Comparison of ENCODE assay signal across 10 cellular contexts in genomic region chr1:169326644-169327316, GRCh38. TPM values are rescaled to one million over a fixed set of nuclear protein-coding genes. Genes with fewer than 3 reads are reported as not detected.
DNase-seq lines count a peak whose midpoint lies in the region; ATAC-seq, FAIRE-seq and TF ChIP-seq lines count a peak whose summit lies in the region.
"Had no signal": no experiment of that assay in that cellular context is flagged by ENCODE, and none has a peak within 500 bp of the region (broad histone marks: within the 10 kb centered on the region; RNA-seq: fewer than 3 reads in every experiment).

No MANE protein-coding gene starts in this region.

- H3K4me2 ChIP-seq in mesendoderm (ENCODE audit: low read length), result no peak overlapping the region

- H3K4ac ChIP-seq in mesendoderm (ENCODE audit: low read depth, low read length), result no peak overlapping the region

- H3K27ac Mint-ChIP-seq in effector memory CD8-positive, alpha-beta T cell, result no peak overlapping the region

- no peaks in the 10 kb centered on the region for H3K4me1 ChIP-seq in mesendoderm (ENCODE audit: control insufficient read depth, low read depth, low read length)

- H3K9me3 Mint-ChIP-seq in effector memory CD8-positive, alpha-beta T cell, result peaks cover 3 to 5% of the 10 kb centered on the region in 2 donors

- no peaks in the 10 kb centered on the region for H3K79me2 ChIP-seq in mesendoderm (ENCODE audit: control insufficient read depth, insufficient read depth, low read length)

- no peaks in the 10 kb centered on the region for H3K27me3 ChIP-seq in mesendoderm (ENCODE audit: insufficient read depth, low read length, poor library complexity)

- no peak overlapping the region for H3K9ac ChIP-seq in mesendoderm (ENCODE audit: low read length)

- H3K23ac ChIP-seq in mesendoderm (ENCODE audit: low read length), result no peak overlapping the region

- no peak overlapping the region for H3K4me3 ChIP-seq in epithelial cell of proximal tubule (ENCODE audit: low read depth, low read length)
- no peak overlapping the region for H3K4me3 ChIP-seq in mesendoderm (ENCODE audit: low read length)
- H3K4me3 ChIP-seq: skin epidermis had no signal

- H2BK5ac ChIP-seq in mesendoderm (ENCODE audit: low read length), result no peak overlapping the region

- H4K8ac ChIP-seq in mesendoderm (ENCODE audit: low read depth, low read length), result no peak overlapping the region

- DNase-seq in GM12891 (ENCODE audit: insufficient read length, low spot score) (no peak), epithelial cell of proximal tubule (ENCODE audit: low read depth) (peak; percentile 48), NCI-H2029 (lab: John Stamatoyannopoulos, UW) (no peak), mesendoderm (no peak), Ammon's horn (ENCODE audit: low spot score) (no peak)
- DNase-seq in effector memory CD8-positive, alpha-beta T cell, result no peak

- no peaks in the 10 kb centered on the region for H3K36me3 ChIP-seq in mesendoderm (ENCODE audit: control insufficient read depth, insufficient read depth, low read length)

- H3K18ac ChIP-seq in mesendoderm (ENCODE audit: low read length), result no peak overlapping the region

- no peak overlapping the region for H4K5ac ChIP-seq in mesendoderm (ENCODE audit: low read length)

- H3K4me3 Mint-ChIP-seq in effector memory CD8-positive, alpha-beta T cell, result no peak overlapping the region

- H3K36me3 Mint-ChIP-seq in effector memory CD8-positive, alpha-beta T cell (ENCODE audit: insufficient read depth), result peaks cover 6% of the 10 kb centered on the region

- no peak overlapping the region for H2BK15ac ChIP-seq in mesendoderm (replicated peaks; ENCODE audit: low read depth)

- no peak for TF ChIP-seq CTCF in epithelial cell of proximal tubule (conservative IDR thresholded peaks at IDR 0.05; ENCODE audit: low read depth, low read length)

- H3K27me3 Mint-ChIP-seq in effector memory CD8-positive, alpha-beta T cell, result no peaks in the 10 kb centered on the region

- no peak overlapping the region for H3K56ac ChIP-seq in mesendoderm (ENCODE audit: low read length)

- H3K4me1 Mint-ChIP-seq in effector memory CD8-positive, alpha-beta T cell (ENCODE audit: low read depth in 2 of 2), result peaks cover 3 to 4% of the 10 kb centered on the region in 2 donors

- no peak overlapping the region for H3K27ac ChIP-seq in mesendoderm (ENCODE audit: low read depth, low read length)
- H3K27ac ChIP-seq: epithelial cell of prostate, skin epidermis had no signal

- no peak for TF ChIP-seq POLR2A in GM12891 (IDR thresholded peaks at IDR 0.05; ENCODE audit: low read depth, low read length)

- FAIRE-seq in GM12891 (lab: Jason Lieb, UNC), result peak; percentile 59

- H2AK5ac ChIP-seq in mesendoderm (ENCODE audit: low read length), result no peak overlapping the region

- ATAC-seq in GM21528 (IDR thresholded peaks at IDR 0.05; ENCODE audit: low FRiP score, unreplicated experiment) (peak; percentile 87), HG03520 (IDR thresholded peaks at IDR 0.05; ENCODE audit: unreplicated experiment) (peak; percentile 87)
- ATAC-seq in effector memory CD8-positive, alpha-beta T cell (replicated peaks), result no peak

- no peaks in the 10 kb centered on the region for H3K79me1 ChIP-seq in mesendoderm (ENCODE audit: low read length)

- no peak overlapping the region for H2BK120ac ChIP-seq in mesendoderm (ENCODE audit: low read depth, low read length)

TF ChIP-seq in GM12891, 5 proteins besides CTCF, POLR2A, EP300 and RAD21:
- TF ChIP-seq PAX5 (IDR thresholded peaks at IDR 0.05; ENCODE audit: insufficient read depth, low read length, severe bottlenecking) (no peak), SPI1 (IDR thresholded peaks at IDR 0.05; ENCODE audit: low read depth, low read length) (no peak), POLR2AphosphoS5 (IDR thresholded peaks at IDR 0.05; ENCODE audit: low read depth, low read length) (no peak), TAF1 (IDR thresholded peaks at IDR 0.05; ENCODE audit: low read depth, low read length) (no peak), POU2F2 (IDR thresholded peaks at IDR 0.05; ENCODE audit: low read depth, low read length) (no peak)

RNA-seq across cellular contexts. Expression of gene NME7, which starts 40.8 kb away (rescaled TPM):
- 16.7 TPM for polyA plus RNA-seq in GM12891 (2012; ENCODE audit: low read depth, missing spikeins)
- 39.9 and 50.9 TPM in 2 replicates for total RNA-seq in epithelial cell of proximal tubule
- 57.7 TPM for polyA plus RNA-seq in mesendoderm (2013, experiment 1 of 2)
- 57.8 TPM for polyA plus RNA-seq in mesendoderm (2013, experiment 2 of 2)

RNA-seq across cellular contexts. Expression of gene BLZF1, which starts 41.2 kb away (rescaled TPM):
- polyA plus RNA-seq in GM12891 (2012; ENCODE audit: low read depth, missing spikeins), result 5.6 TPM
- 21.8 and 27.2 TPM in 2 replicates for total RNA-seq in epithelial cell of proximal tubule
- 9.0 TPM for polyA plus RNA-seq in mesendoderm (2013, experiment 1 of 2)
- polyA plus RNA-seq in mesendoderm (2013, experiment 2 of 2), result 9.0 TPM
